2 cellular contexts compared by ENCODE assay signal in the genomic region with DNA sequence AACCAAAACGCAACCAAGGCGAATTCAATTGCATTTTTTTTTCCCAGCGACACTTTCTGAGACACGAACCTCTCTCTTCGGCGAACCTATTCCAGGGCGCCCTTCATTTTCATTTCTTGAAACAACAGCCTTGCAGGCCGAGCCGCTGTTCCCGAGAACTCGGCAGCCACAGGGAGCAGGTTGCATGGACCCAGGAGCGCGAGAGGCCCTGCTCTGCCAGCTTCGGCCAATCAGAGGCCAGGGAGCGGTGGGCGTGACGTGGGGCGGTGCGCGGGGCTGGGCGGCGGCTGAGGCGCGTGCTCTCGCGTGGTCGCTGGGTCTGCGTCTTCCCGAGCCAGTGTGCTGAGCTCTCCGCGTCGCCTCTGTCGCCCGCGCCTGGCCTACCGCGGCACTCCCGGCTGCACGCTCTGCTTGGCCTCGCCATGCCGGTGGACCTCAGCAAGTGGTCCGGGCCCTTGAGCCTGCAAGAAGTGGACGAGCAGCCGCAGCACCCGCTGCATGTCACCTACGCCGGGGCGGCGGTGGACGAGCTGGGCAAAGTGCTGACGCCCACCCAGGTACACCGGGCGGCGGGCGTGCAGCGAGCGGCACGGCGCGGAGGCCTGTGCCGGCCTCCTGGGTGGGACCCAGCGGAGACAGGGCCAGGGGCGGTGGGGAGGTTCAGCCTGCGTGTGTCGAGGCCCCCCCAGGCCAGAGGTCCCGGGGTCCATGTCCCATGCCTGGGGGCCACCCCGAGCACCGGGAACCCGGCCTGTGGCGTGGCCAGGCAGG.
TF ChIP-seq lines count a peak whose summit lies in the region.

A gene (plus strand): TSS at position 337 of the 771 bp plus-strand sequence. CDS start 86 bp downstream, at position 423.

TF ChIP-seq in IMR-90, 13 proteins besides CTCF, POLR2A, EP300 and RAD21 (continued from another document):
- TF ChIP-seq MXI1 (IDR thresholded peaks at IDR 0.05; ENCODE audit: borderline replicate concordance, low read depth, low read length) = peak; percentile 95

TF ChIP-seq in PFSK-1, 5 proteins besides CTCF, POLR2A, EP300 and RAD21 (continued from another document):
- TF ChIP-seq, protein P1, sequence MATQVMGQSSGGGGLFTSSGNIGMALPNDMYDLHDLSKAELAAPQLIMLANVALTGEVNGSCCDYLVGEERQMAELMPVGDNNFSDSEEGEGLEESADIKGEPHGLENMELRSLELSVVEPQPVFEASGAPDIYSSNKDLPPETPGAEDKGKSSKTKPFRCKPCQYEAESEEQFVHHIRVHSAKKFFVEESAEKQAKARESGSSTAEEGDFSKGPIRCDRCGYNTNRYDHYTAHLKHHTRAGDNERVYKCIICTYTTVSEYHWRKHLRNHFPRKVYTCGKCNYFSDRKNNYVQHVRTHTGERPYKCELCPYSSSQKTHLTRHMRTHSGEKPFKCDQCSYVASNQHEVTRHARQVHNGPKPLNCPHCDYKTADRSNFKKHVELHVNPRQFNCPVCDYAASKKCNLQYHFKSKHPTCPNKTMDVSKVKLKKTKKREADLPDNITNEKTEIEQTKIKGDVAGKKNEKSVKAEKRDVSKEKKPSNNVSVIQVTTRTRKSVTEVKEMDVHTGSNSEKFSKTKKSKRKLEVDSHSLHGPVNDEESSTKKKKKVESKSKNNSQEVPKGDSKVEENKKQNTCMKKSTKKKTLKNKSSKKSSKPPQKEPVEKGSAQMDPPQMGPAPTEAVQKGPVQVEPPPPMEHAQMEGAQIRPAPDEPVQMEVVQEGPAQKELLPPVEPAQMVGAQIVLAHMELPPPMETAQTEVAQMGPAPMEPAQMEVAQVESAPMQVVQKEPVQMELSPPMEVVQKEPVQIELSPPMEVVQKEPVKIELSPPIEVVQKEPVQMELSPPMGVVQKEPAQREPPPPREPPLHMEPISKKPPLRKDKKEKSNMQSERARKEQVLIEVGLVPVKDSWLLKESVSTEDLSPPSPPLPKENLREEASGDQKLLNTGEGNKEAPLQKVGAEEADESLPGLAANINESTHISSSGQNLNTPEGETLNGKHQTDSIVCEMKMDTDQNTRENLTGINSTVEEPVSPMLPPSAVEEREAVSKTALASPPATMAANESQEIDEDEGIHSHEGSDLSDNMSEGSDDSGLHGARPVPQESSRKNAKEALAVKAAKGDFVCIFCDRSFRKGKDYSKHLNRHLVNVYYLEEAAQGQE (IDR thresholded peaks at IDR 0.05; ENCODE audit: insufficient read depth in 1 of 2, low read depth in 2 of 2, low read length in 2 of 2) = 0 out of 4 replicates have a peak, but pooled peaks have one; percentile 31 to 38
